1 cellular context compared by ENCODE assay signal in the genomic region with DNA sequence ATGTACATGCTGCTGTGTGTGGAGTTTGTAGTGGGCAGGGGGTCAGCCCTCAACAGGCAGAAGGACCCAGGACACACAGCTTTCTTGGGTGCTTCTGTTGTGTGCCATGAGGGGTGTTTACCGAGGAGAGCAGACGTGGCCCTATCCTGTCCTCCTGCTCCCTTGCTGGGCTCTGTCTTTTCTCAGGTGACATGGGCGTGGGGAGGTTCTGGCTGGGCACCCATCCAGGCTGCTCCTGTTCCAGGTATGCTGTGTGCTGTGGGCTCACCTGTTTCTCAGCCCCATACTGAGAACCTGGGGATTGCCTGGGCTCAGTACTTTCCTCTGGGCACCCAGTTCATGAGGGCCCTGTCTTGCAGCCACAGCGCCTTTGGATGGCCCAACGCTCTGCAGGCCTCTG.
TF ChIP-seq lines count a peak whose summit lies in the region.

No MANE protein-coding gene starts in this region.

TF ChIP-seq in HepG2, 621 proteins besides CTCF, POLR2A, EP300 and RAD21:
- TF ChIP-seq, protein P1, sequence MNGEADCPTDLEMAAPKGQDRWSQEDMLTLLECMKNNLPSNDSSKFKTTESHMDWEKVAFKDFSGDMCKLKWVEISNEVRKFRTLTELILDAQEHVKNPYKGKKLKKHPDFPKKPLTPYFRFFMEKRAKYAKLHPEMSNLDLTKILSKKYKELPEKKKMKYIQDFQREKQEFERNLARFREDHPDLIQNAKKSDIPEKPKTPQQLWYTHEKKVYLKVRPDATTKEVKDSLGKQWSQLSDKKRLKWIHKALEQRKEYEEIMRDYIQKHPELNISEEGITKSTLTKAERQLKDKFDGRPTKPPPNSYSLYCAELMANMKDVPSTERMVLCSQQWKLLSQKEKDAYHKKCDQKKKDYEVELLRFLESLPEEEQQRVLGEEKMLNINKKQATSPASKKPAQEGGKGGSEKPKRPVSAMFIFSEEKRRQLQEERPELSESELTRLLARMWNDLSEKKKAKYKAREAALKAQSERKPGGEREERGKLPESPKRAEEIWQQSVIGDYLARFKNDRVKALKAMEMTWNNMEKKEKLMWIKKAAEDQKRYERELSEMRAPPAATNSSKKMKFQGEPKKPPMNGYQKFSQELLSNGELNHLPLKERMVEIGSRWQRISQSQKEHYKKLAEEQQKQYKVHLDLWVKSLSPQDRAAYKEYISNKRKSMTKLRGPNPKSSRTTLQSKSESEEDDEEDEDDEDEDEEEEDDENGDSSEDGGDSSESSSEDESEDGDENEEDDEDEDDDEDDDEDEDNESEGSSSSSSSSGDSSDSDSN (CRISPR knock-in tag; IDR thresholded peaks at IDR 0.05): no peak
